ENCODE assay signal across 1 cellular context in genomic region chr11:65653229-65654225, GRCh38.
TF ChIP-seq lines count a peak whose summit lies in the region.

No MANE protein-coding gene starts in this region.

TF ChIP-seq in HepG2, 621 proteins besides CTCF, POLR2A, EP300 and RAD21 (continued from another document and continues in another):
- TF ChIP-seq ZBTB49 (CRISPR knock-in tag; IDR thresholded peaks at IDR 0.05; ENCODE audit: borderline replicate concordance) = no peak
- TF ChIP-seq ZKSCAN8 (CRISPR knock-in tag; IDR thresholded peaks at IDR 0.05; ENCODE audit: borderline replicate concordance) = no peak
- TF ChIP-seq MXI1 (IDR thresholded peaks at IDR 0.05; ENCODE audit: borderline replicate concordance, low read depth, low read length) = peak; percentile 37; the same call in 1 of the 3 replicates
- no peak for TF ChIP-seq KDM5B (CRISPR knock-in tag; IDR thresholded peaks at IDR 0.05; ENCODE audit: borderline replicate concordance)
- TF ChIP-seq NFYC (CRISPR knock-in tag; IDR thresholded peaks at IDR 0.05) = no peak
- TF ChIP-seq ATF5 (CRISPR knock-in tag; IDR thresholded peaks at IDR 0.05; ENCODE audit: low read depth) = no peak
- TF ChIP-seq DRAP1 (CRISPR knock-in tag; IDR thresholded peaks at IDR 0.05) = peak; percentile 52
- no peak for TF ChIP-seq MED1 (CRISPR knock-in tag; IDR thresholded peaks at IDR 0.05)
- TF ChIP-seq CHD2 (IDR thresholded peaks at IDR 0.05; ENCODE audit: low read depth, low read length) = no peak
- TF ChIP-seq BCL3 (CRISPR knock-in tag; IDR thresholded peaks at IDR 0.05) = peak; percentile 54; the same call in 1 of the 2 replicates
- TF ChIP-seq ZBTB40 (IDR thresholded peaks at IDR 0.05) = no peak
- no peak for TF ChIP-seq ZBTB40 (CRISPR knock-in tag; IDR thresholded peaks at IDR 0.05)
- 0 out of 2 replicates have a peak, but pooled peaks have one; percentile 12 for TF ChIP-seq KAT8 (CRISPR knock-in tag; IDR thresholded peaks at IDR 0.05)
- no peak for TF ChIP-seq NONO (IDR thresholded peaks at IDR 0.05)
- no peak for TF ChIP-seq NONO (CRISPR knock-in tag; conservative IDR thresholded peaks at IDR 0.05)
- no peak for TF ChIP-seq SATB2 (CRISPR knock-in tag; IDR thresholded peaks at IDR 0.05)
- TF ChIP-seq THAP9 (CRISPR knock-in tag; IDR thresholded peaks at IDR 0.05; ENCODE audit: borderline replicate concordance) = no peak
- no peak for TF ChIP-seq ZBED4 (CRISPR knock-in tag; IDR thresholded peaks at IDR 0.05; ENCODE audit: borderline replicate concordance)
- TF ChIP-seq ZNF577 (CRISPR knock-in tag; IDR thresholded peaks at IDR 0.05; ENCODE audit: borderline replicate concordance, low read depth) = no peak
- TF ChIP-seq YEATS4 (CRISPR knock-in tag; IDR thresholded peaks at IDR 0.05; ENCODE audit: borderline replicate concordance) = no peak; the same call in 1 of the 2 replicates
- no peak for TF ChIP-seq ZFP82 (CRISPR knock-in tag; IDR thresholded peaks at IDR 0.05; ENCODE audit: borderline replicate concordance)
- TF ChIP-seq BCL6 (CRISPR knock-in tag; IDR thresholded peaks at IDR 0.05) = no peak
- no peak; the same call in 1 of the 2 replicates for TF ChIP-seq PAX8 (CRISPR knock-in tag; IDR thresholded peaks at IDR 0.05; ENCODE audit: borderline replicate concordance)
- TF ChIP-seq XRCC5 (optimal IDR thresholded peaks at IDR 0.05; ENCODE audit: low read length) = no peak
- TF ChIP-seq LRRFIP1 (CRISPR knock-in tag; conservative IDR thresholded peaks at IDR 0.05) = no peak
- TF ChIP-seq ZNF431 (CRISPR knock-in tag; IDR thresholded peaks at IDR 0.05; ENCODE audit: borderline replicate concordance, low read depth) = no peak
- no peak for TF ChIP-seq GPN1 (CRISPR knock-in tag; IDR thresholded peaks at IDR 0.05; ENCODE audit: borderline replicate concordance)
- TF ChIP-seq SPEN (CRISPR knock-in tag; IDR thresholded peaks at IDR 0.05; ENCODE audit: low read depth) = no peak
- no peak for TF ChIP-seq ZNF83 (CRISPR knock-in tag; IDR thresholded peaks at IDR 0.05; ENCODE audit: borderline replicate concordance)
- TF ChIP-seq PHF20 (CRISPR knock-in tag; IDR thresholded peaks at IDR 0.05) = no peak
